15 cellular contexts compared by ENCODE assay signal in the genomic region with DNA sequence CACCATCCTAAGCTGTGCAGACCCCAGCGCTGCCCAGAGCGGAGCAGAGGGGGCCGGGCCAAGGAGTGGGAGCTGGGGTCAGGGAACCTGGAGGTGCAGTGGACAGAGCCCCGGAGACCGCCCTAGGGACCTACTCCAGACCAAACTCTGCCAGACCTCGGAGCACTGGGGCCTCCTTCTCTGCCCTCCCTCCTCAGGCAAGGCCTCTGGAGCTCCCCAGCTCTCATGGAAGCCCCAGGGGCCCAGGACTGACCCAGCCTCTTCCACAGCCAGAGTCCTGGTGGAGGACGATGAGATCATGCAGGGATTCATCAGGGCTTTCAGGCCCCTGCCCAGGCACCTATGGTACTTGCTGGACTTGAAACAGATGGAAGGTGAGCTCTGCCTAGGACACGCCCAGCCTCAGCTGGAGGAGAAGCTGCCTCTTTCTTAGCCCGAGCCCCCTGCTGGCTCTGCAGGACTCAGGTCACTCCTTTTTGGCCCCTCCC. TPM values are rescaled to one million over a fixed set of nuclear protein-coding genes. Genes with fewer than 3 reads are reported as not detected.
DNase-seq lines count a peak whose midpoint lies in the region; ATAC-seq and TF ChIP-seq lines count a peak whose summit lies in the region.
"Had no signal": no experiment of that assay in that cellular context is flagged by ENCODE, and none has a peak within 500 bp of the region (broad histone marks: within the 10 kb centered on the region; RNA-seq: fewer than 3 reads in every experiment).

No MANE protein-coding gene starts in this region.

- peak overlapping the region; percentile 75 for H2BK5ac ChIP-seq in neuronal stem cell (ENCODE audit: low read length)

- DNase-seq in NCI-H82 (lab: John Stamatoyannopoulos, UW) (peak; percentile 13), NCI-H82 treated with DMSO at 0.1 percent for 48 hours (lab: John Stamatoyannopoulos, UW; ENCODE audit: unreplicated experiment) (no peak), WERI-Rb-1 (peak; percentile 65), neuronal stem cell (ENCODE audit: low spot score) (no peak), upper lobe of right lung (no peak), lower lobe of right lung (no peak), adrenal gland (no peak), putamen (ENCODE audit: low spot score) (no peak)
- DNase-seq: C1 segment of cervical spinal cord, NCI-H345, SIG-M5 had no signal

- ATAC-seq in upper lobe of right lung (peak; percentile 7), lower lobe of right lung (no peak)

- peak overlapping the region; percentile 43 for H4K8ac ChIP-seq in neuronal stem cell (ENCODE audit: low read depth, low read length)

- H2AFZ ChIP-seq in neuronal stem cell (ENCODE audit: low read length) = no peak overlapping the region

- H3K4me3 ChIP-seq in WERI-Rb-1 (ENCODE audit: low read depth, low read length) (no peak overlapping the region), neuronal stem cell (ENCODE audit: low read length in 2 of 2) (no peak overlapping the region), upper lobe of right lung (no peak overlapping the region), lower lobe of right lung (no peak overlapping the region), adrenal gland (no peak overlapping the region)
- H3K4me3 ChIP-seq: HAP-1, Peyer's patch had no signal

- no CpG with 5 or more reads among the region's 9 CpGs for WGBS in neuronal stem cell (ENCODE audit: extremely low coverage in 2 of 2, insufficient read length in 2 of 2, insufficient replicate concordance in 1 of 2), 2 donors
- WGBS in adrenal gland, 4 donors = 76 to 87% (median 80%) methylated on average over 8 to 9 of the region's 9 CpGs

- H3K23ac ChIP-seq in neuronal stem cell (ENCODE audit: low read depth, low read length, poor library complexity) = no peak overlapping the region

- intact Hi-C loops in upper lobe of right lung (cut with DNase I) = no loop called here
- intact Hi-C loops in lower lobe of right lung (cut with DNase I) = no loop called here
- intact Hi-C loops in adrenal gland (cut with DNase I) = no loop called here

- H3K36me3 ChIP-seq in WERI-Rb-1 = no peaks in the 10 kb centered on the region
- H3K36me3 ChIP-seq in neuronal stem cell (replicated peaks in 1 of 2; ENCODE audit: control insufficient read depth in 2 of 2, insufficient read depth in 2 of 2, low read length in 2 of 2) = no peaks in the 10 kb centered on the region
- H3K36me3 ChIP-seq in upper lobe of right lung = no peaks in the 10 kb centered on the region
- H3K36me3 ChIP-seq in lower lobe of right lung = no peaks in the 10 kb centered on the region
- no peaks in the 10 kb centered on the region for H3K36me3 ChIP-seq in adrenal gland (replicated peaks in 1 of 2)
- H3K36me3 ChIP-seq: HAP-1, Peyer's patch had no signal

- no peak overlapping the region for H3K4ac ChIP-seq in neuronal stem cell (ENCODE audit: low read length)

- peak; percentile 60 for TF ChIP-seq CTCF in WERI-Rb-1 (IDR thresholded peaks at IDR 0.05; ENCODE audit: low read depth, low read length)
- TF ChIP-seq CTCF in upper lobe of right lung (IDR thresholded peaks at IDR 0.05) = no peak
- TF ChIP-seq CTCF in lower lobe of right lung (IDR thresholded peaks at IDR 0.05) = no peak
- TF ChIP-seq CTCF in adrenal gland (IDR thresholded peaks at IDR 0.05) = no peak

- H3K4me2 ChIP-seq in neuronal stem cell (ENCODE audit: insufficient read depth, low read length, poor library complexity, severe bottlenecking) = no peak overlapping the region

- no peak for TF ChIP-seq POLR2A in adrenal gland (IDR thresholded peaks at IDR 0.05)

- H4K91ac ChIP-seq in neuronal stem cell (ENCODE audit: low read depth, low read length, poor library complexity) = no peak overlapping the region

- H3K9ac ChIP-seq in neuronal stem cell (ENCODE audit: low read depth, low read length, poor library complexity) = no peak overlapping the region

- peaks cover 3% of the 10 kb centered on the region for H3K79me1 ChIP-seq in neuronal stem cell (ENCODE audit: low read depth, low read length)

- H2AK5ac ChIP-seq in neuronal stem cell (ENCODE audit: low read depth, low read length) = peak overlapping the region; percentile 79

- H3K9me3 ChIP-seq in WERI-Rb-1 (ENCODE audit: severe bottlenecking) (peaks cover 13% of the 10 kb centered on the region), neuronal stem cell (replicated peaks in 1 of 2; ENCODE audit: control insufficient read depth in 2 of 2, insufficient read depth in 1 of 2, low read depth in 1 of 2, low read length in 2 of 2) (no peaks in the 10 kb centered on the region), upper lobe of right lung (peaks cover 6% of the 10 kb centered on the region), lower lobe of right lung (no peaks in the 10 kb centered on the region), adrenal gland (replicated peaks in 1 of 3) (no peaks in the 10 kb centered on the region)
- H3K9me3 ChIP-seq: Peyer's patch had no signal

- H2BK15ac ChIP-seq in neuronal stem cell (ENCODE audit: low read length) = no peak overlapping the region

- no peak overlapping the region for H3K27ac ChIP-seq in WERI-Rb-1
- H3K27ac ChIP-seq in neuronal stem cell (replicated peaks; ENCODE audit: low read length) = no peak overlapping the region
- H3K27ac ChIP-seq in upper lobe of right lung = no peak overlapping the region
- H3K27ac ChIP-seq in lower lobe of right lung = no peak overlapping the region
- no peak overlapping the region for H3K27ac ChIP-seq in adrenal gland
- H3K27ac ChIP-seq: Peyer's patch had no signal

- H2BK120ac ChIP-seq in neuronal stem cell (ENCODE audit: low read depth, low read length) = peak overlapping the region; percentile 17

- H3K4me1 ChIP-seq in neuronal stem cell (ENCODE audit: control insufficient read depth in 2 of 2, insufficient read depth in 1 of 2, low read depth in 1 of 2, low read length in 2 of 2) (peaks cover 0 to 4% of the 10 kb centered on the region in 2 donors), upper lobe of right lung (no peaks in the 10 kb centered on the region), lower lobe of right lung (no peaks in the 10 kb centered on the region), adrenal gland (replicated peaks in 1 of 2) (no peaks in the 10 kb centered on the region)
- H3K4me1 ChIP-seq: HAP-1, Peyer's patch had no signal

- H2BK12ac ChIP-seq in neuronal stem cell (ENCODE audit: low read length) = no peak overlapping the region

- H3K27me3 ChIP-seq in WERI-Rb-1 (ENCODE audit: insufficient read depth, low read depth, severe bottlenecking) (no peaks in the 10 kb centered on the region), neuronal stem cell (ENCODE audit: control insufficient read depth in 3 of 3, insufficient read depth in 3 of 3, low read depth in 1 of 3, low read length in 3 of 3) (peaks cover 0 to 9% (median 0%) of the 10 kb centered on the region in 3 experiments), upper lobe of right lung (peaks cover 23% of the 10 kb centered on the region), lower lobe of right lung (ENCODE audit: low read depth) (peaks cover 32% of the 10 kb centered on the region), adrenal gland (peaks cover 6% of the 10 kb centered on the region)
- H3K27me3 ChIP-seq: Peyer's patch had no signal

- H3K18ac ChIP-seq in neuronal stem cell (ENCODE audit: low read length) = peak overlapping the region; percentile 75

- H3K14ac ChIP-seq in neuronal stem cell (ENCODE audit: low read length) = peak overlapping the region; percentile 82

RNA-seq across cellular contexts. Expression of gene PAEP, which starts 3.6 kb away (rescaled TPM):
- polyA plus RNA-seq in neuronal stem cell (2013, experiment 1 of 2) = not detected
- polyA plus RNA-seq in neuronal stem cell (2013, experiment 2 of 2) = not detected
- total RNA-seq in upper lobe of right lung (not detected), lower lobe of right lung (not detected), adrenal gland (not detected)
- not detected for polyA plus RNA-seq in adrenal gland
- total RNA-seq: A172, Peyer's patch had no signal
- polyA plus RNA-seq: IgD-negative memory B cell had no signal

RNA-seq across cellular contexts. Expression of gene OBP2A, which starts 19.3 kb away (rescaled TPM):
- not detected for polyA plus RNA-seq in neuronal stem cell (2013, experiment 1 of 2)
- not detected for polyA plus RNA-seq in neuronal stem cell (2013, experiment 2 of 2)
- total RNA-seq in upper lobe of right lung (not detected), lower lobe of right lung (not detected), adrenal gland (not detected)
- not detected for polyA plus RNA-seq in adrenal gland
- total RNA-seq: A172, Peyer's patch had no signal
- polyA plus RNA-seq: IgD-negative memory B cell had no signal

RNA-seq across cellular contexts. Expression of gene LCN1, which starts 43.9 kb away (rescaled TPM):
- not detected for polyA plus RNA-seq in neuronal stem cell (2013, experiment 1 of 2)
- polyA plus RNA-seq in neuronal stem cell (2013, experiment 2 of 2) = not detected
- not detected for total RNA-seq in upper lobe of right lung
- not detected for total RNA-seq in lower lobe of right lung
- total RNA-seq in adrenal gland = not detected
- polyA plus RNA-seq in adrenal gland = not detected
- total RNA-seq: Peyer's patch had no signal
- polyA plus RNA-seq: IgD-negative memory B cell had no signal

Comparison
In these comparisons a context has a peak if more than half of its experiments do, and no peak if none do; other contexts are left out.
1. DNase-seq: peak in NCI-H82 (single experiment) and WERI-Rb-1 (single experiment); none in NCI-H82 treated with DMSO at 0.1 percent for 48 hours (single experiment), neuronal stem cell (single experiment), upper lobe of right lung (single experiment), lower lobe of right lung (single experiment), adrenal gland (0 of 7) and putamen (single experiment).